In genomic region chr12:104137902-104138746, GRCh38 we compare ENCODE assay signal across 1 cellular context.
TF ChIP-seq lines count a peak whose summit lies in the region.

Gene NFYB, minus strand, starts transcription at chr12:104138210. Its CDS starts 2,757 bp downstream, at chr12:104135453.

TF ChIP-seq in HepG2, 621 proteins besides CTCF, POLR2A, EP300 and RAD21 (continued from another document):
- TF ChIP-seq, protein P1, sequence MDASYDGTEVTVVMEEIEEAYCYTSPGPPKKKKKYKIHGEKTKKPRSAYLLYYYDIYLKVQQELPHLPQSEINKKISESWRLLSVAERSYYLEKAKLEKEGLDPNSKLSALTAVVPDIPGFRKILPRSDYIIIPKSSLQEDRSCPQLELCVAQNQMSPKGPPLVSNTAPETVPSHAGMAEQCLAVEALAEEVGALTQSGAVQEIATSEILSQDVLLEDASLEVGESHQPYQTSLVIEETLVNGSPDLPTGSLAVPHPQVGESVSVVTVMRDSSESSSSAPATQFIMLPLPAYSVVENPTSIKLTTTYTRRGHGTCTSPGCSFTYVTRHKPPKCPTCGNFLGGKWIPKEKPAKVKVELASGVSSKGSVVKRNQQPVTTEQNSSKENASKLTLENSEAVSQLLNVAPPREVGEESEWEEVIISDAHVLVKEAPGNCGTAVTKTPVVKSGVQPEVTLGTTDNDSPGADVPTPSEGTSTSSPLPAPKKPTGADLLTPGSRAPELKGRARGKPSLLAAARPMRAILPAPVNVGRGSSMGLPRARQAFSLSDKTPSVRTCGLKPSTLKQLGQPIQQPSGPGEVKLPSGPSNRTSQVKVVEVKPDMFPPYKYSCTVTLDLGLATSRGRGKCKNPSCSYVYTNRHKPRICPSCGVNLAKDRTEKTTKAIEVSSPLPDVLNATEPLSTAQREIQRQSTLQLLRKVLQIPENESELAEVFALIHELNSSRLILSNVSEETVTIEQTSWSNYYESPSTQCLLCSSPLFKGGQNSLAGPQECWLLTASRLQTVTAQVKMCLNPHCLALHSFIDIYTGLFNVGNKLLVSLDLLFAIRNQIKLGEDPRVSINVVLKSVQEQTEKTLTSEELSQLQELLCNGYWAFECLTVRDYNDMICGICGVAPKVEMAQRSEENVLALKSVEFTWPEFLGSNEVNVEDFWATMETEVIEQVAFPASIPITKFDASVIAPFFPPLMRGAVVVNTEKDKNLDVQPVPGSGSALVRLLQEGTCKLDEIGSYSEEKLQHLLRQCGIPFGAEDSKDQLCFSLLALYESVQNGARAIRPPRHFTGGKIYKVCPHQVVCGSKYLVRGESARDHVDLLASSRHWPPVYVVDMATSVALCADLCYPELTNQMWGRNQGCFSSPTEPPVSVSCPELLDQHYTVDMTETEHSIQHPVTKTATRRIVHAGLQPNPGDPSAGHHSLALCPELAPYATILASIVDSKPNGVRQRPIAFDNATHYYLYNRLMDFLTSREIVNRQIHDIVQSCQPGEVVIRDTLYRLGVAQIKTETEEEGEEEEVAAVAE (CRISPR knock-in tag; IDR thresholded peaks at IDR 0.05; ENCODE audit: borderline replicate concordance), result peak; percentile 94
- TF ChIP-seq, protein P2, sequence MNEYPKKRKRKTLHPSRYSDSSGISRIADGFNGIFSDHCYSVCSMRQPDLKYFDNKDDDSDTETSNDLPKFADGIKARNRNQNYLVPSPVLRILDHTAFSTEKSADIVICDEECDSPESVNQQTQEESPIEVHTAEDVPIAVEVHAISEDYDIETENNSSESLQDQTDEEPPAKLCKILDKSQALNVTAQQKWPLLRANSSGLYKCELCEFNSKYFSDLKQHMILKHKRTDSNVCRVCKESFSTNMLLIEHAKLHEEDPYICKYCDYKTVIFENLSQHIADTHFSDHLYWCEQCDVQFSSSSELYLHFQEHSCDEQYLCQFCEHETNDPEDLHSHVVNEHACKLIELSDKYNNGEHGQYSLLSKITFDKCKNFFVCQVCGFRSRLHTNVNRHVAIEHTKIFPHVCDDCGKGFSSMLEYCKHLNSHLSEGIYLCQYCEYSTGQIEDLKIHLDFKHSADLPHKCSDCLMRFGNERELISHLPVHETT (CRISPR knock-in tag; conservative IDR thresholded peaks at IDR 0.05), result peak; percentile 22; the same call in 1 of the 2 replicates
- TF ChIP-seq BORCS8-MEF2B (CRISPR knock-in tag; IDR thresholded peaks at IDR 0.05), result peak; percentile 87
- TF ChIP-seq, protein P3, sequence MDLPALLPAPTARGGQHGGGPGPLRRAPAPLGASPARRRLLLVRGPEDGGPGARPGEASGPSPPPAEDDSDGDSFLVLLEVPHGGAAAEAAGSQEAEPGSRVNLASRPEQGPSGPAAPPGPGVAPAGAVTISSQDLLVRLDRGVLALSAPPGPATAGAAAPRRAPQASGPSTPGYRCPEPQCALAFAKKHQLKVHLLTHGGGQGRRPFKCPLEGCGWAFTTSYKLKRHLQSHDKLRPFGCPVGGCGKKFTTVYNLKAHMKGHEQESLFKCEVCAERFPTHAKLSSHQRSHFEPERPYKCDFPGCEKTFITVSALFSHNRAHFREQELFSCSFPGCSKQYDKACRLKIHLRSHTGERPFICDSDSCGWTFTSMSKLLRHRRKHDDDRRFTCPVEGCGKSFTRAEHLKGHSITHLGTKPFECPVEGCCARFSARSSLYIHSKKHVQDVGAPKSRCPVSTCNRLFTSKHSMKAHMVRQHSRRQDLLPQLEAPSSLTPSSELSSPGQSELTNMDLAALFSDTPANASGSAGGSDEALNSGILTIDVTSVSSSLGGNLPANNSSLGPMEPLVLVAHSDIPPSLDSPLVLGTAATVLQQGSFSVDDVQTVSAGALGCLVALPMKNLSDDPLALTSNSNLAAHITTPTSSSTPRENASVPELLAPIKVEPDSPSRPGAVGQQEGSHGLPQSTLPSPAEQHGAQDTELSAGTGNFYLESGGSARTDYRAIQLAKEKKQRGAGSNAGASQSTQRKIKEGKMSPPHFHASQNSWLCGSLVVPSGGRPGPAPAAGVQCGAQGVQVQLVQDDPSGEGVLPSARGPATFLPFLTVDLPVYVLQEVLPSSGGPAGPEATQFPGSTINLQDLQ (CRISPR knock-in tag; IDR thresholded peaks at IDR 0.05), result peak; percentile 66
